In genomic region chr17:50919321-50920040, GRCh38 we compare ENCODE assay signal across 8 cellular contexts. TPM values are rescaled to one million over a fixed set of nuclear protein-coding genes. Genes with fewer than 3 reads are reported as not detected.
A peak's percentile ranks its signal among the peaks of the same experiment; 100 is the strongest.
DNase-seq lines count a peak whose midpoint lies in the region; ATAC-seq, FAIRE-seq and TF ChIP-seq lines count a peak whose summit lies in the region.

No MANE protein-coding gene starts in this region.

- TF ChIP-seq CTCF in astrocyte (IDR thresholded peaks at IDR 0.05; ENCODE audit: insufficient read depth, low read depth, low read length) (no peak), heart left ventricle (IDR thresholded peaks at IDR 0.05) (no peak), transverse colon (IDR thresholded peaks at IDR 0.05) (peak in 2 of 5 experiments; percentile 34 to 39)

- peak overlapping the region; percentile 85 for H3K27ac Mint-ChIP-seq in T-helper 2 cell treated with Interferon-gamma antibody and Interleukin-4, amounts not matched to agents 5 μg/mL and 100 μg/mL, for 36 hours
- peak overlapping the region; percentile 75 for H3K27ac Mint-ChIP-seq in astrocyte (ENCODE audit: unreplicated experiment)

- peak overlapping the region; percentile 30 for H3K9ac ChIP-seq in astrocyte (ENCODE audit: low read length)

- H3K9me3 ChIP-seq in astrocyte (ENCODE audit: insufficient read depth, low read depth, low read length) = no peaks in the 10 kb centered on the region
- no peaks in the 10 kb centered on the region for H3K9me3 ChIP-seq in heart left ventricle
- no peaks in the 10 kb centered on the region for H3K9me3 ChIP-seq in transverse colon

- FAIRE-seq in astrocyte (lab: Jason Lieb, UNC) = no peak

- 23 to 37% (median 32%) methylated on average over 16 to 18 of the region's 18 CpGs for WGBS in heart left ventricle, 4 donors
- 23% methylated on average over 17 of the region's 18 CpGs; no CpG with 5 or more reads in 1 of the 2 donors for WGBS in transverse colon (ENCODE audit: low coverage in 1 of 2), 2 donors

- intact Hi-C loops in heart left ventricle (cut with DNase I) = loop anchor here in 7 of 10 donors (5.0 kb wide), 2 partner anchors 47 to 52 kb away; partner anchors contain the start of gene TOB1 (in 5 of the 7)
- intact Hi-C loops in posterior vena cava (cut with DNase I) = no loop called here
- intact Hi-C loops in transverse colon (cut with DNase I; ENCODE audit: low total_unique reads) = no loop called here

- H3K79me2 ChIP-seq in astrocyte (ENCODE audit: insufficient read depth, low read length) = no peaks in the 10 kb centered on the region

- no peaks in the 10 kb centered on the region for H3K36me3 ChIP-seq in astrocyte (ENCODE audit: insufficient read depth, low read length)
- H3K36me3 ChIP-seq in heart left ventricle = no peaks in the 10 kb centered on the region
- H3K36me3 ChIP-seq in transverse colon = no peaks in the 10 kb centered on the region

- TF ChIP-seq EP300 in transverse colon (IDR thresholded peaks at IDR 0.05; ENCODE audit: low read depth) = no peak

- H3K4me3 Mint-ChIP-seq in T-helper 2 cell treated with Interferon-gamma antibody and Interleukin-4, amounts not matched to agents 5 μg/mL and 100 μg/mL, for 36 hours = peak overlapping the region; percentile 61
- no peak overlapping the region for H3K4me3 Mint-ChIP-seq in astrocyte (ENCODE audit: unreplicated experiment)

- TF ChIP-seq POLR2A in heart left ventricle (IDR thresholded peaks at IDR 0.05) = no peak
- TF ChIP-seq POLR2A in transverse colon (IDR thresholded peaks at IDR 0.05) = peak; percentile 83

- H2AFZ ChIP-seq in astrocyte (ENCODE audit: low read depth, low read length) = peak overlapping the region; percentile 82

- H3K27me3 ChIP-seq in astrocyte (ENCODE audit: insufficient read depth, low read length) (no peaks in the 10 kb centered on the region), heart left ventricle (no peaks in the 10 kb centered on the region), transverse colon (no peaks in the 10 kb centered on the region)

- peak overlapping the region; percentile 69 for H3K4me2 ChIP-seq in astrocyte (ENCODE audit: low read length)

- in situ Hi-C loops in transverse colon (cut with MboI; ENCODE audit: low pct_ligation_motif_present in 1 of 4, low pct_unique_long_range_greater_than_20kb in 1 of 4, low sequenced_read_pairs in 3 of 4) = no loop called here

- DNase-seq in NCI-H1436 (lab: John Stamatoyannopoulos, UW) = peak; percentile 99
- DNase-seq in T-helper 2 cell treated with Interferon-gamma antibody and Interleukin-4, amounts not matched to agents 5 μg/mL and 100 μg/mL, for 36 hours (ENCODE audit: low spot score) = peak; percentile 76
- peak; percentile 83 for DNase-seq in astrocyte (ENCODE audit: low read depth)
- DNase-seq in heart left ventricle = peak; percentile 91 to 96 (median 92)
- peak; percentile 94 for DNase-seq in posterior vena cava (ENCODE audit: low spot score)
- DNase-seq in transverse colon = peak; percentile 94

- H3K9me3 Mint-ChIP-seq in T-helper 2 cell treated with Interferon-gamma antibody and Interleukin-4, amounts not matched to agents 5 μg/mL and 100 μg/mL, for 36 hours = no peaks in the 10 kb centered on the region
- peaks cover 2% of the 10 kb centered on the region for H3K9me3 Mint-ChIP-seq in astrocyte (ENCODE audit: unreplicated experiment)

- no peaks in the 10 kb centered on the region for H3K36me3 Mint-ChIP-seq in T-helper 2 cell treated with Interferon-gamma antibody and Interleukin-4, amounts not matched to agents 5 μg/mL and 100 μg/mL, for 36 hours (ENCODE audit: low read depth)
- no peaks in the 10 kb centered on the region for H3K36me3 Mint-ChIP-seq in astrocyte (ENCODE audit: low read depth, unreplicated experiment)

- H3K27ac ChIP-seq in astrocyte (ENCODE audit: low read depth, low read length) (no peak overlapping the region), heart left ventricle (peak overlapping the region; percentile 69 to 89 (median 82)), transverse colon (peak overlapping the region; percentile 81 to 93 (median 91))

- ATAC-seq in GM18861 (IDR thresholded peaks at IDR 0.05; ENCODE audit: unreplicated experiment) (peak; percentile 64), heart left ventricle (peak; percentile 88 to 93 (median 92)), HG03196 (IDR thresholded peaks at IDR 0.05; ENCODE audit: unreplicated experiment) (no peak)

- peaks cover 18% of the 10 kb centered on the region for H3K4me1 Mint-ChIP-seq in T-helper 2 cell treated with Interferon-gamma antibody and Interleukin-4, amounts not matched to agents 5 μg/mL and 100 μg/mL, for 36 hours (ENCODE audit: low read depth)
- peaks cover 13% of the 10 kb centered on the region for H3K4me1 Mint-ChIP-seq in astrocyte (ENCODE audit: low read depth, unreplicated experiment)

- no peaks in the 10 kb centered on the region for H4K20me1 ChIP-seq in astrocyte (ENCODE audit: insufficient read depth, low read length)

- H3K4me3 ChIP-seq in astrocyte (ENCODE audit: insufficient read depth, low read depth, low read length) (no peak overlapping the region), heart left ventricle (no peak overlapping the region), transverse colon (peak overlapping the region in 1 of 4 donors; percentile 2)

- H3K4me1 ChIP-seq in astrocyte (ENCODE audit: insufficient read depth, low read length) = peaks cover 12% of the 10 kb centered on the region
- H3K4me1 ChIP-seq in heart left ventricle = peaks cover 13 to 66% (median 49%) of the 10 kb centered on the region in 12 donors
- H3K4me1 ChIP-seq in transverse colon = peaks cover 24 to 95% (median 76%) of the 10 kb centered on the region in 4 donors

- H3K27me3 Mint-ChIP-seq in T-helper 2 cell treated with Interferon-gamma antibody and Interleukin-4, amounts not matched to agents 5 μg/mL and 100 μg/mL, for 36 hours (ENCODE audit: low read depth) = peaks cover under 1% of the 10 kb centered on the region
- peaks cover 9% of the 10 kb centered on the region for H3K27me3 Mint-ChIP-seq in astrocyte (ENCODE audit: low read depth, unreplicated experiment)

RNA-seq across cellular contexts. Expression of gene TOB1, which starts 53.3 kb away (rescaled TPM):
- total RNA-seq in astrocyte (59.1 and 71.6 TPM in 2 replicates), heart left ventricle (100 to 1,000 TPM in 4 of 9 donors, 10 to 100 TPM in 5; 38.3 to 136 (median 88.7) TPM), posterior vena cava (10 to 100 TPM; 48.9 to 59.1 TPM), transverse colon (10 to 100 TPM; 69.1 to 88.3 (median 75.5) TPM)
- 10 to 100 TPM; 22.2 to 34.2 TPM for polyA plus RNA-seq in heart left ventricle

Comparison
In these comparisons a context has a peak if more than half of its experiments do, and no peak if none do; other contexts are left out.
1. intact Hi-C loops: an anchor here in heart left ventricle (5.0 kb wide); none called in posterior vena cava and transverse colon.